1 cellular context compared by ENCODE assay signal in the genomic region with DNA sequence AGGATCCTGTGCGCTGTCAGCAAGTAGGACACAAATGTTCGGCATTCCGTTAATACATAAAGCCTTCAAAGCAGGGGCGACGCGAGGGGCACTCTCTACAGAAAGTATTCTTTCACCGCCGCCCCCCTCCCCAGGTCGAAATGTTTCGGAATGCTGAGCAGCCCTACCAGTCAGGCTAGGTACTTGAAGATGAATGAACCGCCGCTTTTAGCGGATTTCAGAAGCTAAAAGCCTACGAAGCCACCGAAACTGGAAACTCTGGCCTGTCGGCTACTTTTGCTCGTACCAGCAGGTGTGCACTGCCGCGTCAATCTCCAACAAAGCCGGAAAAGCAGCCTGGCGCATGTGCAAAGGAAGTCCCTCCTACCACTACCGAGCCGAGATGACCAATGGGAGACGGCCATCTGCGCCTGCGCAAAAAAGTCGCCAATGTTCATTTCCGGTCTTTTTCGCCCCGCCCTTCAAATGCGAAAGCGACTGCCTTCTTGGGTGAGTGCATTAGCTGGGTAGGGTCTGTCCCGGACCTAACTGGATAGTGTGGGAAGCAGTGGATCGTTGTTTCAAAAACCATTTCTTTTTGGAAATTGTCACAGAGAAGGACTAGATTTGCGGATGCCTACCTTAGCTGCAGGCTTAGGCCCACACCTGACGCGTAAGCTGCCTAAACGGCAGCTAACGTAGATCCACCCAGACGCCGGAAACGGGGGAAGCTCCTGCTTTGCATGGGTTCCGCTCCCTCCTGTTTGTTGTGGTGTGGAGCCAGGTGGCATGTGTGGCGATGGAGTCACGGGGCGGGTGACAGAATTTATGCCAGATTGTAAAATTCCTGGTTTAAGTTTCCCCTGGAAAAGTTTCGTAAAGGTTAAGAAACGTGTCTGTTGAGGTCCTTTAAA.
TF ChIP-seq lines count a peak whose summit lies in the region.

A gene (minus strand): TSS at position 301 of the 893 bp plus-strand sequence. CDS start 534 bp downstream, outside the sequence.

TF ChIP-seq in GM12878, 131 proteins besides CTCF, POLR2A, EP300 and RAD21 (continued from another document and continues in another):
- TF ChIP-seq, protein P1, sequence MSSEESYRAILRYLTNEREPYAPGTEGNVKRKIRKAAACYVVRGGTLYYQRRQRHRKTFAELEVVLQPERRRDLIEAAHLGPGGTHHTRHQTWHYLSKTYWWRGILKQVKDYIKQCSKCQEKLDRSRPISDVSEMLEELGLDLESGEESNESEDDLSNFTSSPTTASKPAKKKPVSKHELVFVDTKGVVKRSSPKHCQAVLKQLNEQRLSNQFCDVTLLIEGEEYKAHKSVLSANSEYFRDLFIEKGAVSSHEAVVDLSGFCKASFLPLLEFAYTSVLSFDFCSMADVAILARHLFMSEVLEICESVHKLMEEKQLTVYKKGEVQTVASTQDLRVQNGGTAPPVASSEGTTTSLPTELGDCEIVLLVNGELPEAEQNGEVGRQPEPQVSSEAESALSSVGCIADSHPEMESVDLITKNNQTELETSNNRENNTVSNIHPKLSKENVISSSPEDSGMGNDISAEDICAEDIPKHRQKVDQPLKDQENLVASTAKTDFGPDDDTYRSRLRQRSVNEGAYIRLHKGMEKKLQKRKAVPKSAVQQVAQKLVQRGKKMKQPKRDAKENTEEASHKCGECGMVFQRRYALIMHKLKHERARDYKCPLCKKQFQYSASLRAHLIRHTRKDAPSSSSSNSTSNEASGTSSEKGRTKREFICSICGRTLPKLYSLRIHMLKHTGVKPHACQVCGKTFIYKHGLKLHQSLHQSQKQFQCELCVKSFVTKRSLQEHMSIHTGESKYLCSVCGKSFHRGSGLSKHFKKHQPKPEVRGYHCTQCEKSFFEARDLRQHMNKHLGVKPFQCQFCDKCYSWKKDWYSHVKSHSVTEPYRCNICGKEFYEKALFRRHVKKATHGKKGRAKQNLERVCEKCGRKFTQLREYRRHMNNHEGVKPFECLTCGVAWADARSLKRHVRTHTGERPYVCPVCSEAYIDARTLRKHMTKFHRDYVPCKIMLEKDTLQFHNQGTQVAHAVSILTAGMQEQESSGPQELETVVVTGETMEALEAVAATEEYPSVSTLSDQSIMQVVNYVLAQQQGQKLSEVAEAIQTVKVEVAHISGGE (CRISPR knock-in tag; IDR thresholded peaks at IDR 0.05): no peak
- TF ChIP-seq MYB (IDR thresholded peaks at IDR 0.05; ENCODE audit: borderline replicate concordance, low read depth, low read length) (no peak), CBX5 (IDR thresholded peaks at IDR 0.05; ENCODE audit: low read depth) (peak; percentile 37; the same call in 1 of the 2 replicates), STAT3 (IDR thresholded peaks at IDR 0.05; ENCODE audit: low read depth, low read length) (0 out of 2 replicates have a peak, but pooled peaks have one; percentile 35), MEF2A (IDR thresholded peaks at IDR 0.05; ENCODE audit: insufficient read depth, low read depth, low read length) (no peak), POLR2AphosphoS2 (IDR thresholded peaks at IDR 0.05; ENCODE audit: low read depth, low read length) (peak; percentile 97), HDAC2 (IDR thresholded peaks at IDR 0.05) (no peak), IRF4 (IDR thresholded peaks at IDR 0.05; ENCODE audit: low read depth, low read length) (no peak), LARP7 (IDR thresholded peaks at IDR 0.05) (peak; percentile 44; the same call in 1 of the 2 replicates), MYC (IDR thresholded peaks at IDR 0.05; ENCODE audit: insufficient read depth, insufficient read length, insufficient replicate concordance, low read length, severe bottlenecking) (peak; percentile 33), WRNIP1 (IDR thresholded peaks at IDR 0.05; ENCODE audit: borderline replicate concordance, low read depth, low read length) (peak; percentile 49; the same call in 1 of the 2 replicates), YBX1 (IDR thresholded peaks at IDR 0.05) (no peak), GATAD2B (conservative IDR thresholded peaks at IDR 0.05; ENCODE audit: low read depth) (peak; percentile 59), KAT2A (conservative IDR thresholded peaks at IDR 0.05; ENCODE audit: control insufficient read depth, low read depth, low read length) (no peak), MTA2 (IDR thresholded peaks at IDR 0.05; ENCODE audit: low read depth) (peak; percentile 63; the same call in 1 of the 2 replicates), SIN3A (IDR thresholded peaks at IDR 0.05; ENCODE audit: low read depth, low read length) (peak; percentile 94), SUPT20H (IDR thresholded peaks at IDR 0.05; ENCODE audit: borderline replicate concordance, control insufficient read depth, low read depth, low read length) (no peak), EGR1 (IDR thresholded peaks at IDR 0.05; ENCODE audit: borderline replicate concordance in 1 of 2, low read depth in 2 of 2, low read length in 2 of 2) (peak in 1 of 2 experiments; percentile 29; a peak in 1 of 3 replicates), KLF5 (IDR thresholded peaks at IDR 0.05; ENCODE audit: partially characterized antibody) (peak; percentile 93), GABPA (IDR thresholded peaks at IDR 0.05; ENCODE audit: low read depth) (peak; percentile 86), EED (IDR thresholded peaks at IDR 0.05; ENCODE audit: low read depth) (peak; percentile 41; the same call in 1 of the 2 replicates), POLR2AphosphoS5 (IDR thresholded peaks at IDR 0.05; ENCODE audit: low read length) (peak; percentile 97), MEF2B (IDR thresholded peaks at IDR 0.05; ENCODE audit: partially characterized antibody, poor library complexity, severe bottlenecking) (peak; percentile 49), MXI1 (IDR thresholded peaks at IDR 0.05; ENCODE audit: low read depth, low read length) (peak; percentile 93)
- TF ChIP-seq, protein P2, sequence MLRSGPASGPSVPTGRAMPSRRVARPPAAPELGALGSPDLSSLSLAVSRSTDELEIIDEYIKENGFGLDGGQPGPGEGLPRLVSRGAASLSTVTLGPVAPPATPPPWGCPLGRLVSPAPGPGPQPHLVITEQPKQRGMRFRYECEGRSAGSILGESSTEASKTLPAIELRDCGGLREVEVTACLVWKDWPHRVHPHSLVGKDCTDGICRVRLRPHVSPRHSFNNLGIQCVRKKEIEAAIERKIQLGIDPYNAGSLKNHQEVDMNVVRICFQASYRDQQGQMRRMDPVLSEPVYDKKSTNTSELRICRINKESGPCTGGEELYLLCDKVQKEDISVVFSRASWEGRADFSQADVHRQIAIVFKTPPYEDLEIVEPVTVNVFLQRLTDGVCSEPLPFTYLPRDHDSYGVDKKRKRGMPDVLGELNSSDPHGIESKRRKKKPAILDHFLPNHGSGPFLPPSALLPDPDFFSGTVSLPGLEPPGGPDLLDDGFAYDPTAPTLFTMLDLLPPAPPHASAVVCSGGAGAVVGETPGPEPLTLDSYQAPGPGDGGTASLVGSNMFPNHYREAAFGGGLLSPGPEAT (IDR thresholded peaks at IDR 0.05; ENCODE audit: low read depth): peak; percentile 88; the same call in 1 of the 2 replicates
- TF ChIP-seq, protein P3, sequence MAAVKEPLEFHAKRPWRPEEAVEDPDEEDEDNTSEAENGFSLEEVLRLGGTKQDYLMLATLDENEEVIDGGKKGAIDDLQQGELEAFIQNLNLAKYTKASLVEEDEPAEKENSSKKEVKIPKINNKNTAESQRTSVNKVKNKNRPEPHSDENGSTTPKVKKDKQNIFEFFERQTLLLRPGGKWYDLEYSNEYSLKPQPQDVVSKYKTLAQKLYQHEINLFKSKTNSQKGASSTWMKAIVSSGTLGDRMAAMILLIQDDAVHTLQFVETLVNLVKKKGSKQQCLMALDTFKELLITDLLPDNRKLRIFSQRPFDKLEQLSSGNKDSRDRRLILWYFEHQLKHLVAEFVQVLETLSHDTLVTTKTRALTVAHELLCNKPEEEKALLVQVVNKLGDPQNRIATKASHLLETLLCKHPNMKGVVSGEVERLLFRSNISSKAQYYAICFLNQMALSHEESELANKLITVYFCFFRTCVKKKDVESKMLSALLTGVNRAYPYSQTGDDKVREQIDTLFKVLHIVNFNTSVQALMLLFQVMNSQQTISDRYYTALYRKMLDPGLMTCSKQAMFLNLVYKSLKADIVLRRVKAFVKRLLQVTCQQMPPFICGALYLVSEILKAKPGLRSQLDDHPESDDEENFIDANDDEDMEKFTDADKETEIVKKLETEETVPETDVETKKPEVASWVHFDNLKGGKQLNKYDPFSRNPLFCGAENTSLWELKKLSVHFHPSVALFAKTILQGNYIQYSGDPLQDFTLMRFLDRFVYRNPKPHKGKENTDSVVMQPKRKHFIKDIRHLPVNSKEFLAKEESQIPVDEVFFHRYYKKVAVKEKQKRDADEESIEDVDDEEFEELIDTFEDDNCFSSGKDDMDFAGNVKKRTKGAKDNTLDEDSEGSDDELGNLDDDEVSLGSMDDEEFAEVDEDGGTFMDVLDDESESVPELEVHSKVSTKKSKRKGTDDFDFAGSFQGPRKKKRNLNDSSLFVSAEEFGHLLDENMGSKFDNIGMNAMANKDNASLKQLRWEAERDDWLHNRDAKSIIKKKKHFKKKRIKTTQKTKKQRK (IDR thresholded peaks at IDR 0.05; ENCODE audit: low read depth, low read length): no peak
- TF ChIP-seq, protein P4, sequence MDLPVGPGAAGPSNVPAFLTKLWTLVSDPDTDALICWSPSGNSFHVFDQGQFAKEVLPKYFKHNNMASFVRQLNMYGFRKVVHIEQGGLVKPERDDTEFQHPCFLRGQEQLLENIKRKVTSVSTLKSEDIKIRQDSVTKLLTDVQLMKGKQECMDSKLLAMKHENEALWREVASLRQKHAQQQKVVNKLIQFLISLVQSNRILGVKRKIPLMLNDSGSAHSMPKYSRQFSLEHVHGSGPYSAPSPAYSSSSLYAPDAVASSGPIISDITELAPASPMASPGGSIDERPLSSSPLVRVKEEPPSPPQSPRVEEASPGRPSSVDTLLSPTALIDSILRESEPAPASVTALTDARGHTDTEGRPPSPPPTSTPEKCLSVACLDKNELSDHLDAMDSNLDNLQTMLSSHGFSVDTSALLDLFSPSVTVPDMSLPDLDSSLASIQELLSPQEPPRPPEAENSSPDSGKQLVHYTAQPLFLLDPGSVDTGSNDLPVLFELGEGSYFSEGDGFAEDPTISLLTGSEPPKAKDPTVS (IDR thresholded peaks at IDR 0.05; ENCODE audit: low read depth, low read length): no peak
- TF ChIP-seq, protein P5, sequence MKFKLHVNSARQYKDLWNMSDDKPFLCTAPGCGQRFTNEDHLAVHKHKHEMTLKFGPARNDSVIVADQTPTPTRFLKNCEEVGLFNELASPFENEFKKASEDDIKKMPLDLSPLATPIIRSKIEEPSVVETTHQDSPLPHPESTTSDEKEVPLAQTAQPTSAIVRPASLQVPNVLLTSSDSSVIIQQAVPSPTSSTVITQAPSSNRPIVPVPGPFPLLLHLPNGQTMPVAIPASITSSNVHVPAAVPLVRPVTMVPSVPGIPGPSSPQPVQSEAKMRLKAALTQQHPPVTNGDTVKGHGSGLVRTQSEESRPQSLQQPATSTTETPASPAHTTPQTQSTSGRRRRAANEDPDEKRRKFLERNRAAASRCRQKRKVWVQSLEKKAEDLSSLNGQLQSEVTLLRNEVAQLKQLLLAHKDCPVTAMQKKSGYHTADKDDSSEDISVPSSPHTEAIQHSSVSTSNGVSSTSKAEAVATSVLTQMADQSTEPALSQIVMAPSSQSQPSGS (IDR thresholded peaks at IDR 0.05; ENCODE audit: low read length): peak; percentile 35; the same call in 1 of the 2 replicates
- TF ChIP-seq, protein P6, sequence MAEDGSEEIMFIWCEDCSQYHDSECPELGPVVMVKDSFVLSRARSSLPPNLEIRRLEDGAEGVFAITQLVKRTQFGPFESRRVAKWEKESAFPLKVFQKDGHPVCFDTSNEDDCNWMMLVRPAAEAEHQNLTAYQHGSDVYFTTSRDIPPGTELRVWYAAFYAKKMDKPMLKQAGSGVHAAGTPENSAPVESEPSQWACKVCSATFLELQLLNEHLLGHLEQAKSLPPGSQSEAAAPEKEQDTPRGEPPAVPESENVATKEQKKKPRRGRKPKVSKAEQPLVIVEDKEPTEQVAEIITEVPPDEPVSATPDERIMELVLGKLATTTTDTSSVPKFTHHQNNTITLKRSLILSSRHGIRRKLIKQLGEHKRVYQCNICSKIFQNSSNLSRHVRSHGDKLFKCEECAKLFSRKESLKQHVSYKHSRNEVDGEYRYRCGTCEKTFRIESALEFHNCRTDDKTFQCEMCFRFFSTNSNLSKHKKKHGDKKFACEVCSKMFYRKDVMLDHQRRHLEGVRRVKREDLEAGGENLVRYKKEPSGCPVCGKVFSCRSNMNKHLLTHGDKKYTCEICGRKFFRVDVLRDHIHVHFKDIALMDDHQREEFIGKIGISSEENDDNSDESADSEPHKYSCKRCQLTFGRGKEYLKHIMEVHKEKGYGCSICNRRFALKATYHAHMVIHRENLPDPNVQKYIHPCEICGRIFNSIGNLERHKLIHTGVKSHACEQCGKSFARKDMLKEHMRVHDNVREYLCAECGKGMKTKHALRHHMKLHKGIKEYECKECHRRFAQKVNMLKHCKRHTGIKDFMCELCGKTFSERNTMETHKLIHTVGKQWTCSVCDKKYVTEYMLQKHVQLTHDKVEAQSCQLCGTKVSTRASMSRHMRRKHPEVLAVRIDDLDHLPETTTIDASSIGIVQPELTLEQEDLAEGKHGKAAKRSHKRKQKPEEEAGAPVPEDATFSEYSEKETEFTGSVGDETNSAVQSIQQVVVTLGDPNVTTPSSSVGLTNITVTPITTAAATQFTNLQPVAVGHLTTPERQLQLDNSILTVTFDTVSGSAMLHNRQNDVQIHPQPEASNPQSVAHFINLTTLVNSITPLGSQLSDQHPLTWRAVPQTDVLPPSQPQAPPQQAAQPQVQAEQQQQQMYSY (CRISPR knock-in tag; IDR thresholded peaks at IDR 0.05): no peak
- TF ChIP-seq, protein P7, sequence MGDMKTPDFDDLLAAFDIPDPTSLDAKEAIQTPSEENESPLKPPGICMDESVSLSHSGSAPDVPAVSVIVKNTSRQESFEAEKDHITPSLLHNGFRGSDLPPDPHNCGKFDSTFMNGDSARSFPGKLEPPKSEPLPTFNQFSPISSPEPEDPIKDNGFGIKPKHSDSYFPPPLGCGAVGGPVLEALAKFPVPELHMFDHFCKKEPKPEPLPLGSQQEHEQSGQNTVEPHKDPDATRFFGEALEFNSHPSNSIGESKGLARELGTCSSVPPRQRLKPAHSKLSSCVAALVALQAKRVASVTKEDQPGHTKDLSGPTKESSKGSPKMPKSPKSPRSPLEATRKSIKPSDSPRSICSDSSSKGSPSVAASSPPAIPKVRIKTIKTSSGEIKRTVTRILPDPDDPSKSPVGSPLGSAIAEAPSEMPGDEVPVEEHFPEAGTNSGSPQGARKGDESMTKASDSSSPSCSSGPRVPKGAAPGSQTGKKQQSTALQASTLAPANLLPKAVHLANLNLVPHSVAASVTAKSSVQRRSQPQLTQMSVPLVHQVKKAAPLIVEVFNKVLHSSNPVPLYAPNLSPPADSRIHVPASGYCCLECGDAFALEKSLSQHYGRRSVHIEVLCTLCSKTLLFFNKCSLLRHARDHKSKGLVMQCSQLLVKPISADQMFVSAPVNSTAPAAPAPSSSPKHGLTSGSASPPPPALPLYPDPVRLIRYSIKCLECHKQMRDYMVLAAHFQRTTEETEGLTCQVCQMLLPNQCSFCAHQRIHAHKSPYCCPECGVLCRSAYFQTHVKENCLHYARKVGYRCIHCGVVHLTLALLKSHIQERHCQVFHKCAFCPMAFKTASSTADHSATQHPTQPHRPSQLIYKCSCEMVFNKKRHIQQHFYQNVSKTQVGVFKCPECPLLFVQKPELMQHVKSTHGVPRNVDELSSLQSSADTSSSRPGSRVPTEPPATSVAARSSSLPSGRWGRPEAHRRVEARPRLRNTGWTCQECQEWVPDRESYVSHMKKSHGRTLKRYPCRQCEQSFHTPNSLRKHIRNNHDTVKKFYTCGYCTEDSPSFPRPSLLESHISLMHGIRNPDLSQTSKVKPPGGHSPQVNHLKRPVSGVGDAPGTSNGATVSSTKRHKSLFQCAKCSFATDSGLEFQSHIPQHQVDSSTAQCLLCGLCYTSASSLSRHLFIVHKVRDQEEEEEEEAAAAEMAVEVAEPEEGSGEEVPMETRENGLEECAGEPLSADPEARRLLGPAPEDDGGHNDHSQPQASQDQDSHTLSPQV (IDR thresholded peaks at IDR 0.05): no peak
- TF ChIP-seq, protein P8, sequence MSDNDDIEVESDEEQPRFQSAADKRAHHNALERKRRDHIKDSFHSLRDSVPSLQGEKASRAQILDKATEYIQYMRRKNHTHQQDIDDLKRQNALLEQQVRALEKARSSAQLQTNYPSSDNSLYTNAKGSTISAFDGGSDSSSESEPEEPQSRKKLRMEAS (IDR thresholded peaks at IDR 0.05; ENCODE audit: low read depth, low read length): peak; percentile 78; the same call in 1 of the 2 replicates
